In the genomic region with DNA sequence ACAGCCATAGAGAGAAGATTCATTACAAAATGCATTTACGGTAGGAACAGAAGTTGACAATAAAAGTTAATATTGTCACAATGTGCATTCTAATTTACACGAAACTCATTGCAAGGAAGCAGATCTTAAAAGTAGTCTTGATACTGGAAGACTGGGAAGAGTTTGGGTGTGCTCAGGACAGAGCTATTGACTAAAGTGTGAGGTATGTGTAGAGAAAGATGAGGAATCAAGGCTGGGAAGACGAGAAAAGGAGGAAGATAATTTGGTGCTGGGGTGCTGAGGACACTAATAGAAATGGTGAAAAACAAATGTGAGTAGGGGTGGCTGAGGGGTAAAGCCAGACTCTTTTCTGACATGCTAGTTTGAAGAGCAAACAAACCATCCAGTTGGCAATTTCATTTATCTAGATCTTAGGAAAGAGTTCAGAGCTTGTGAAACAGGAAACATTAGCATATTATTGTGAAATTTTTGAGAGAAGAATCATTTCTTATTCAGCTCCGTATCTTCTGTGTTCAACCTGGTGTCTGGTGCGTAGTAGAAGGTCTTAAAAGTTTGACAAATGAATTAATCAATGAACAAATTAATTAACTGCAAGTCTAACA, we compare ENCODE assay signal across 1 cellular context.
TF ChIP-seq lines count a peak whose summit lies in the region.

No MANE protein-coding gene starts in this region.

TF ChIP-seq in liver, 16 proteins besides CTCF, POLR2A, EP300 and RAD21 (continued from another document):
- TF ChIP-seq, protein P1, sequence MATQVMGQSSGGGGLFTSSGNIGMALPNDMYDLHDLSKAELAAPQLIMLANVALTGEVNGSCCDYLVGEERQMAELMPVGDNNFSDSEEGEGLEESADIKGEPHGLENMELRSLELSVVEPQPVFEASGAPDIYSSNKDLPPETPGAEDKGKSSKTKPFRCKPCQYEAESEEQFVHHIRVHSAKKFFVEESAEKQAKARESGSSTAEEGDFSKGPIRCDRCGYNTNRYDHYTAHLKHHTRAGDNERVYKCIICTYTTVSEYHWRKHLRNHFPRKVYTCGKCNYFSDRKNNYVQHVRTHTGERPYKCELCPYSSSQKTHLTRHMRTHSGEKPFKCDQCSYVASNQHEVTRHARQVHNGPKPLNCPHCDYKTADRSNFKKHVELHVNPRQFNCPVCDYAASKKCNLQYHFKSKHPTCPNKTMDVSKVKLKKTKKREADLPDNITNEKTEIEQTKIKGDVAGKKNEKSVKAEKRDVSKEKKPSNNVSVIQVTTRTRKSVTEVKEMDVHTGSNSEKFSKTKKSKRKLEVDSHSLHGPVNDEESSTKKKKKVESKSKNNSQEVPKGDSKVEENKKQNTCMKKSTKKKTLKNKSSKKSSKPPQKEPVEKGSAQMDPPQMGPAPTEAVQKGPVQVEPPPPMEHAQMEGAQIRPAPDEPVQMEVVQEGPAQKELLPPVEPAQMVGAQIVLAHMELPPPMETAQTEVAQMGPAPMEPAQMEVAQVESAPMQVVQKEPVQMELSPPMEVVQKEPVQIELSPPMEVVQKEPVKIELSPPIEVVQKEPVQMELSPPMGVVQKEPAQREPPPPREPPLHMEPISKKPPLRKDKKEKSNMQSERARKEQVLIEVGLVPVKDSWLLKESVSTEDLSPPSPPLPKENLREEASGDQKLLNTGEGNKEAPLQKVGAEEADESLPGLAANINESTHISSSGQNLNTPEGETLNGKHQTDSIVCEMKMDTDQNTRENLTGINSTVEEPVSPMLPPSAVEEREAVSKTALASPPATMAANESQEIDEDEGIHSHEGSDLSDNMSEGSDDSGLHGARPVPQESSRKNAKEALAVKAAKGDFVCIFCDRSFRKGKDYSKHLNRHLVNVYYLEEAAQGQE (IDR thresholded peaks at IDR 0.05): peak; percentile 17
- no peak for TF ChIP-seq HNF4G (IDR thresholded peaks at IDR 0.05)
- TF ChIP-seq, protein P2, sequence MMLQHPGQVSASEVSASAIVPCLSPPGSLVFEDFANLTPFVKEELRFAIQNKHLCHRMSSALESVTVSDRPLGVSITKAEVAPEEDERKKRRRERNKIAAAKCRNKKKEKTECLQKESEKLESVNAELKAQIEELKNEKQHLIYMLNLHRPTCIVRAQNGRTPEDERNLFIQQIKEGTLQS (IDR thresholded peaks at IDR 0.05): no peak
- peak; percentile 38 to 70 for TF ChIP-seq RXRA (IDR thresholded peaks at IDR 0.05)
- TF ChIP-seq GABPA (IDR thresholded peaks at IDR 0.05 in 1 of 2, conservative IDR thresholded peaks at IDR 0.05 in 1 of 2): no peak
- TF ChIP-seq SP1 (IDR thresholded peaks at IDR 0.05): peak; percentile 62
- TF ChIP-seq EGR1 (IDR thresholded peaks at IDR 0.05; ENCODE audit: low read depth in 2 of 2): no peak
- TF ChIP-seq JUND (IDR thresholded peaks at IDR 0.05): no peak
TF ChIP-seq in liver: peak in this region for 5.
